Comparison of ENCODE assay signal across 8 cellular contexts in genomic region chr5:139746691-139747582, GRCh38. TPM values are rescaled to one million over a fixed set of nuclear protein-coding genes. Genes with fewer than 3 reads are reported as not detected.
DNase-seq lines count a peak whose midpoint lies in the region; ATAC-seq lines count a peak whose summit lies in the region.

No MANE protein-coding gene starts in this region.

- H3K9ac ChIP-seq in GM23248, result peak overlapping the region; percentile 85

- H4K20me1 ChIP-seq in GM23248 (ENCODE audit: insufficient read depth), result no peaks in the 10 kb centered on the region

- H3K4me3 ChIP-seq in GM23248 (peak overlapping the region; percentile 68), skeletal muscle cell (ENCODE audit: low read depth, low read length) (peak overlapping the region; percentile 33)

- peak overlapping the region; percentile 73 for H2AFZ ChIP-seq in GM23248

- DNase-seq in EL (peak; percentile 57), GM23248 (peak; percentile 65), NCI-H82 (lab: John Stamatoyannopoulos, UW) (peak; percentile 94), left cardiac atrium (peak; percentile 52), skeletal muscle cell (ENCODE audit: low read depth) (peak; percentile 55), HuH-7.5 (ENCODE audit: low spot score) (no peak), LoVo (ENCODE audit: low spot score) (no peak)
- DNase-seq in activated effector memory CD4-positive, alpha-beta T cell treated with Interleukin-2 at 50 U/mL for 16 hours, result peak; percentile 25

- H3K4me1 ChIP-seq in GM23248 (ENCODE audit: insufficient read depth), result peaks cover 26% of the 10 kb centered on the region

- H3K9me3 ChIP-seq in GM23248 (ENCODE audit: low read depth), result no peaks in the 10 kb centered on the region

- H3K27ac ChIP-seq in GM23248, result peak overlapping the region; percentile 85

- intact Hi-C loops in left cardiac atrium (cut with DNase I), result no loop called here

- in situ Hi-C loops in GM23248 (cut with MboI), result no loop called here

- 2% methylated on average over 25 to 38 of the region's 44 CpGs for WGBS in GM23248 (ENCODE audit: low coverage in 1 of 2, low lambda C conversion rate in 2 of 2, missing lambda C conversion rate in 2 of 2), 2 experiments

- peak; percentile 14 to 26 for ATAC-seq in left cardiac atrium

- H3K36me3 ChIP-seq in GM23248 (ENCODE audit: low read depth), result no peaks in the 10 kb centered on the region

- H3K27me3 ChIP-seq in GM23248 (replicated peaks; ENCODE audit: insufficient read depth), result no peaks in the 10 kb centered on the region

- 0 out of 2 replicates have a peak, but pooled peaks cover 25% of the 10 kb centered on the region for H3F3A ChIP-seq in GM23248 (ENCODE audit: insufficient read depth)

- no peaks in the 10 kb centered on the region for H3K9me2 ChIP-seq in GM23248 (ENCODE audit: insufficient read depth)

- H3K79me2 ChIP-seq in GM23248 (ENCODE audit: insufficient read depth), result no peaks in the 10 kb centered on the region

- H3K4me2 ChIP-seq in GM23248 (ENCODE audit: unreplicated experiment), result peak overlapping the region; percentile 87

RNA-seq across cellular contexts. Expression of gene PSD2, which starts 48.7 kb away (rescaled TPM):
- total RNA-seq in GM23248 (2014; rRNA removed; shearing (Covaris generic)), result under 0.01 TPM in 1 of 2 replicates, not detected in the other
- polyA plus RNA-seq in GM23248 (2016; fragmentation: Nextera tagmentation; extraction: Ambion mirVana), result 0.11 TPM in 1 of 2 replicates, not detected in the other
- total RNA-seq in left cardiac atrium, result under 1 TPM; 0.09 to 0.13 TPM

Comparison
In these comparisons a context has a peak if more than half of its experiments do, and no peak if none do; other contexts are left out.
1. DNase-seq: peak in EL (single experiment), GM23248 (single experiment), NCI-H82 (single experiment), activated effector memory CD4-positive, alpha-beta T cell treated with Interleukin-2 at 50 U/mL for 16 hours (single experiment), left cardiac atrium (single experiment) and skeletal muscle cell (single experiment); none in HuH-7.5 (single experiment) and LoVo (single experiment).